ENCODE assay signal across 15 cellular contexts in the genomic region with DNA sequence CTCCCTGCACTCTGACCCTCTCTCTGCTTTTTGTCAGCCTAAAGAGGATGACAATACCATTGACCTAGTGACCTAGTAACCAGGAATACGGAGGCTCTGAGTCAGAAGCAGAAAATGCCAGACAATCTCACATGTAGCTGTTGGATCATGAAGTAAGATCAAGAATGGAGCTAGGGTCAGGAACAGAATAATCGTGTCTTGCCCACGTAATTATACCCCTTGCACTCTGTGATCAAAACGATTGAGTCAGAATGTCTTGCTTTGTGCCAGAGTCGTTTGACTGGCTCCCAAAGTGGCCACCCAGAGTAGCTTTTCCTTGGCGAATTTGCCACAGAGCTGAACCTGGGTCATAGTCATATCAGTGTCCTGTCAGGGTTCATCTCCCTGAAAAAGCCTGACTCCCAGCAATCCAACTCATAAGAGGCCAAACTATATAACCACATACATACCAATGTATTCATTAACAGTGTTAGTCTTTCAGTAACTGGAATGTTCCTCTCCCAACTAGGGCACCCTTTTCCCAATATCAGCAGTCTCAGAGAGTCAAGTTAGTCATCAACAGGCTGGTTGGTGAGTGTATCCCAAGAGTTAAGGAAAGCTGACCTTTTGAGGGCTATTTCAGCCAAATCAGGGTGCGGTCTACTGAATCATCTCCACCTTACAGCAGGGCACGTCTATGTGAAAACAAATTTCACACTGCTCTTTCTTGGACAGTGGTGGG. TPM values are rescaled to one million over a fixed set of nuclear protein-coding genes. Genes with fewer than 3 reads are reported as not detected.
DNase-seq lines count a peak whose midpoint lies in the region; ATAC-seq, FAIRE-seq and TF ChIP-seq lines count a peak whose summit lies in the region.
"Had no signal": no experiment of that assay in that cellular context is flagged by ENCODE, and none has a peak within 500 bp of the region (broad histone marks: within the 10 kb centered on the region; RNA-seq: fewer than 3 reads in every experiment).

No MANE protein-coding gene starts in this region.

- no peaks in the 10 kb centered on the region for H3K9me3 ChIP-seq in Caco-2
- H3K9me3 ChIP-seq in PC-3 (ENCODE audit: low read length), result no peaks in the 10 kb centered on the region
- no peaks in the 10 kb centered on the region for H3K9me3 ChIP-seq in endothelial cell of umbilical vein (replicated peaks; ENCODE audit: control insufficient read depth, insufficient read depth, low read length)
- H3K9me3 ChIP-seq in neural progenitor cell (ENCODE audit: low read depth), result no peaks in the 10 kb centered on the region
- H3K9me3 ChIP-seq in body of pancreas, result no peaks in the 10 kb centered on the region
- H3K9me3 ChIP-seq: left lung, uterus had no signal

- in situ Hi-C loops in GM13976 (cut with MboI; ENCODE audit: low sequenced_read_pairs, unreplicated experiment), result no loop called here

- no peaks in the 10 kb centered on the region for H3K79me2 ChIP-seq in PC-3 (ENCODE audit: low read length)
- H3K79me2 ChIP-seq in endothelial cell of umbilical vein (ENCODE audit: control insufficient read depth, insufficient read depth, low read length), result no peaks in the 10 kb centered on the region
- H3K79me2 ChIP-seq in neural progenitor cell (ENCODE audit: low read depth), result no peaks in the 10 kb centered on the region

- TF ChIP-seq POLR2A in endothelial cell of umbilical vein (IDR thresholded peaks at IDR 0.05; ENCODE audit: low read depth, low read length) (no peak), body of pancreas (IDR thresholded peaks at IDR 0.05) (no peak)

- H3F3A ChIP-seq in PC-3 (ENCODE audit: low read length, unreplicated experiment) (no peaks in the 10 kb centered on the region), neural progenitor cell (ENCODE audit: low read depth) (peaks cover 20% of the 10 kb centered on the region)

- H3K27ac Mint-ChIP-seq in Caco-2 (ENCODE audit: unreplicated experiment), result peak overlapping the region; percentile 5
- peak overlapping the region; percentile 82 for H3K27ac Mint-ChIP-seq in neural progenitor cell
- H3K27ac Mint-ChIP-seq in activated CD8-positive, alpha-beta T cell treated with anti-CD3 and anti-CD28 coated beads for 36 hours, result no peak overlapping the region
- H3K27ac Mint-ChIP-seq: activated naive CD4-positive, alpha-beta T cell treated with anti-CD3 and anti-CD28 coated beads, Interleukin-2, amount 50 U/mL, for 24 hours had no signal

- H4K20me1 ChIP-seq in PC-3 (ENCODE audit: low read length) (no peaks in the 10 kb centered on the region), endothelial cell of umbilical vein (replicated peaks; ENCODE audit: control insufficient read depth, extremely low read depth, insufficient read depth, low read length) (no peaks in the 10 kb centered on the region), neural progenitor cell (ENCODE audit: low read depth) (no peaks in the 10 kb centered on the region)

- H3K36me3 ChIP-seq in Caco-2 (ENCODE audit: control insufficient read depth, insufficient read depth, low read length) (no peaks in the 10 kb centered on the region), PC-3 (ENCODE audit: low read depth, low read length) (no peaks in the 10 kb centered on the region), endothelial cell of umbilical vein (ENCODE audit: control insufficient read depth in 2 of 2, extremely low read depth in 1 of 2, insufficient read depth in 2 of 2, low read length in 2 of 2) (no peaks in the 10 kb centered on the region), neural progenitor cell (no peaks in the 10 kb centered on the region), body of pancreas (replicated peaks in 1 of 2; ENCODE audit: insufficient read depth in 1 of 2, low read depth in 2 of 2) (no peaks in the 10 kb centered on the region)
- H3K36me3 ChIP-seq: left lung, uterus had no signal

- H3K4me1 Mint-ChIP-seq in Caco-2 (ENCODE audit: low read depth, unreplicated experiment), result peaks cover 57% of the 10 kb centered on the region
- H3K4me1 Mint-ChIP-seq in neural progenitor cell, result peaks cover 44% of the 10 kb centered on the region
- peaks cover 18% of the 10 kb centered on the region for H3K4me1 Mint-ChIP-seq in activated CD8-positive, alpha-beta T cell treated with anti-CD3 and anti-CD28 coated beads for 36 hours (ENCODE audit: low read depth)

- CTCF ChIA-PET in Caco-2 (lab: Charles Lee), result no interaction called here
- CTCF ChIA-PET in PC-3 (lab: Charles Lee), result interaction anchor here (0.6 to 0.9 kb wide), 2 partner anchors 103 to 1100 kb away, joined by 12 to 14 read pairs; no protein-coding TSS in a partner anchor
- CTCF ChIA-PET in endothelial cell of umbilical vein (lab: Charles Lee), result interaction anchor here (1.0 to 1.7 kb wide), 4 partner anchors 10 to 80 kb away, joined by 3 to 7 read pairs (median 6); no protein-coding TSS in a partner anchor
- CTCF ChIA-PET in activated CD8-positive, alpha-beta T cell treated with anti-CD3 and anti-CD28 coated beads for 36 hours (lab: Charles Lee), result interaction anchor here (0.7 to 2.8 kb wide), 4 partner anchors 9 to 118 kb away, joined by 3 to 16 read pairs (median 3); no protein-coding TSS in a partner anchor

- H3K27me3 ChIP-seq in Caco-2 (replicated peaks; ENCODE audit: control insufficient read depth, insufficient read depth, low read length) (no peaks in the 10 kb centered on the region), PC-3 (ENCODE audit: low read length) (no peaks in the 10 kb centered on the region), endothelial cell of umbilical vein (ENCODE audit: control insufficient read depth in 2 of 2, insufficient read depth in 2 of 2, low read length in 2 of 2) (no peaks in the 10 kb centered on the region), neural progenitor cell (no peaks in the 10 kb centered on the region), body of pancreas (no peaks in the 10 kb centered on the region)
- H3K27me3 ChIP-seq: left lung, uterus had no signal

- no peaks in the 10 kb centered on the region for H3K9me2 ChIP-seq in PC-3 (replicated peaks; ENCODE audit: low read length)

- dilution Hi-C loops in endothelial cell of umbilical vein (cut with MboI; ENCODE audit: extremely low pct_ligation_motif_present, low sequenced_read_pairs), result no loop called here

- BruUV-seq in Caco-2 (replicated peaks; lab: Mats Ljungman, UMichigan), result no TSS peak
- no TSS peak for BruUV-seq in PC-3 (replicated peaks; lab: Mats Ljungman, UMichigan)
- BruUV-seq in endothelial cell of umbilical vein (replicated peaks; lab: Mats Ljungman, UMichigan), result no TSS peak

- H2AFZ ChIP-seq in PC-3 (ENCODE audit: low read length), result no peak overlapping the region
- peak overlapping the region; percentile 16 for H2AFZ ChIP-seq in endothelial cell of umbilical vein (ENCODE audit: low read depth, low read length)
- H2AFZ ChIP-seq in neural progenitor cell (replicated peaks), result no peak overlapping the region

- H3K9ac ChIP-seq in PC-3 (ENCODE audit: low read length) (peak overlapping the region; percentile 66), endothelial cell of umbilical vein (replicated peaks; ENCODE audit: extremely low read depth, insufficient read depth, low read length) (no peak overlapping the region), neural progenitor cell (no peak overlapping the region)

- H3K4me1 ChIP-seq in Caco-2 (peaks cover 65% of the 10 kb centered on the region), PC-3 (ENCODE audit: insufficient read depth, low read length) (peaks cover 55% of the 10 kb centered on the region), endothelial cell of umbilical vein (ENCODE audit: control insufficient read depth, extremely low read depth, insufficient read depth, low read length) (peaks cover 47% of the 10 kb centered on the region), neural progenitor cell (peaks cover 16% of the 10 kb centered on the region), body of pancreas (peaks cover 25% of the 10 kb centered on the region)

- H3K4me3 Mint-ChIP-seq in Caco-2 (ENCODE audit: unreplicated experiment) (no peak overlapping the region), neural progenitor cell (no peak overlapping the region)
- no peak overlapping the region for H3K4me3 Mint-ChIP-seq in activated CD8-positive, alpha-beta T cell treated with anti-CD3 and anti-CD28 coated beads for 36 hours
- H3K4me3 Mint-ChIP-seq: activated naive CD4-positive, alpha-beta T cell treated with anti-CD3 and anti-CD28 coated beads, Interleukin-2, amount 50 U/mL, for 24 hours had no signal

- no peak for DNase-seq in Caco-2
- peak; percentile 93 for DNase-seq in PC-3
- DNase-seq in endothelial cell of umbilical vein (ENCODE audit: low read depth, low spot score), result peak; percentile 65
- no peak for DNase-seq in neural progenitor cell (ENCODE audit: low spot score)
- no peak for DNase-seq in activated CD8-positive, alpha-beta T cell treated with anti-CD3 and anti-CD28 coated beads for 36 hours
- DNase-seq in GM13976 (ENCODE audit: low spot score), result no peak
- no peak for DNase-seq in body of pancreas
- DNase-seq: activated CD4-positive, alpha-beta T cell treated with anti-CD3 and anti-CD28 coated beads for 1 hour; left lung; NCI-H2171; Right ventricle myocardium superior; uterus had no signal

- ATAC-seq in PC-3 (peak; percentile 36), HG02970 (IDR thresholded peaks at IDR 0.05; ENCODE audit: low FRiP score, unreplicated experiment) (no peak), body of pancreas (no peak)
- no peak for ATAC-seq in activated CD8-positive, alpha-beta T cell treated with anti-CD3 and anti-CD28 coated beads for 36 hours
- ATAC-seq: left lung had no signal

- H3K27me3 Mint-ChIP-seq in Caco-2 (ENCODE audit: insufficient read depth, unreplicated experiment), result no peaks in the 10 kb centered on the region
- H3K27me3 Mint-ChIP-seq in neural progenitor cell (ENCODE audit: insufficient read depth, low read depth), result peaks cover 7% of the 10 kb centered on the region
- H3K27me3 Mint-ChIP-seq in activated CD8-positive, alpha-beta T cell treated with anti-CD3 and anti-CD28 coated beads for 36 hours, result no peaks in the 10 kb centered on the region
- H3K27me3 Mint-ChIP-seq: activated naive CD4-positive, alpha-beta T cell treated with anti-CD3 and anti-CD28 coated beads, Interleukin-2, amount 50 U/mL, for 24 hours had no signal

- peak; percentile 55 for FAIRE-seq in endothelial cell of umbilical vein (lab: Jason Lieb, UNC)
- FAIRE-seq: GM12892 had no signal

- 54 to 63% methylated on average over 8 of the region's 8 CpGs for WGBS in body of pancreas, 2 donors

- H3K4me2 ChIP-seq in PC-3 (ENCODE audit: low read length), result peak overlapping the region; percentile 65
- peak overlapping the region; percentile 44 for H3K4me2 ChIP-seq in endothelial cell of umbilical vein (ENCODE audit: insufficient read depth, low read length)
- no peak overlapping the region for H3K4me2 ChIP-seq in neural progenitor cell

- H3K4me3 ChIP-seq in Caco-2 (ENCODE audit: low read depth, low read length), result no peak overlapping the region
- peak overlapping the region; percentile 26; the same call in 1 of the 2 replicates for H3K4me3 ChIP-seq in PC-3 (ENCODE audit: low read length)
- no peak overlapping the region for H3K4me3 ChIP-seq in endothelial cell of umbilical vein (replicated peaks in 1 of 3; ENCODE audit: insufficient read depth in 1 of 3, low read depth in 1 of 3, low read length in 3 of 3)
- H3K4me3 ChIP-seq in neural progenitor cell, result no peak overlapping the region
- H3K4me3 ChIP-seq in body of pancreas, result no peak overlapping the region
- H3K4me3 ChIP-seq: left lung, uterus had no signal

- POLR2A ChIA-PET in Caco-2 (lab: Charles Lee), result no interaction called here
- POLR2A ChIA-PET in PC-3 (lab: Charles Lee; ENCODE audit: unreplicated experiment), result interaction anchor here (1.0 kb wide), 1 partner anchor 89 kb away, joined by 4 read pairs; no protein-coding TSS in a partner anchor
- POLR2A ChIA-PET in endothelial cell of umbilical vein (lab: Charles Lee), result interaction anchor here (0.6 kb wide), 1 partner anchor 29 kb away, joined by 3 read pairs; no protein-coding TSS in a partner anchor
- POLR2A ChIA-PET in activated CD8-positive, alpha-beta T cell treated with anti-CD3 and anti-CD28 coated beads for 36 hours (lab: Charles Lee), result no interaction called here

- intact Hi-C loops in Caco-2 (cut with micrococcal nuclease; ENCODE audit: unreplicated experiment), result no loop called here
- intact Hi-C loops in PC-3 (cut with micrococcal nuclease), result no loop called here
- intact Hi-C loops in endothelial cell of umbilical vein (cut with micrococcal nuclease), result no loop called here
- intact Hi-C loops in activated CD8-positive, alpha-beta T cell treated with anti-CD3 and anti-CD28 coated beads for 36 hours (cut with micrococcal nuclease), result no loop called here
- intact Hi-C loops in body of pancreas (cut with DNase I), result no loop called here

- H3K27ac ChIP-seq in PC-3 (ENCODE audit: low read length), result peak overlapping the region; percentile 96
- H3K27ac ChIP-seq in endothelial cell of umbilical vein (ENCODE audit: insufficient read depth, low read depth, low read length), result peak overlapping the region; percentile 93
- no peak overlapping the region for H3K27ac ChIP-seq in neural progenitor cell
- peak overlapping the region in 2 of 4 donors; percentile 74 to 95 for H3K27ac ChIP-seq in body of pancreas
- H3K27ac ChIP-seq: uterus had no signal

- no peaks in the 10 kb centered on the region for H3K9me1 ChIP-seq in endothelial cell of umbilical vein (replicated peaks; ENCODE audit: control insufficient read depth, extremely low read depth, insufficient read depth, low read length)

- peaks cover 23% of the 10 kb centered on the region for H3K36me3 Mint-ChIP-seq in Caco-2 (ENCODE audit: insufficient read depth, unreplicated experiment)
- H3K36me3 Mint-ChIP-seq in neural progenitor cell, result no peaks in the 10 kb centered on the region
- H3K36me3 Mint-ChIP-seq in activated CD8-positive, alpha-beta T cell treated with anti-CD3 and anti-CD28 coated beads for 36 hours (ENCODE audit: low read depth), result no peaks in the 10 kb centered on the region
- H3K36me3 Mint-ChIP-seq: activated naive CD4-positive, alpha-beta T cell treated with anti-CD3 and anti-CD28 coated beads, Interleukin-2, amount 50 U/mL, for 24 hours had no signal

- H3K9me3 Mint-ChIP-seq in Caco-2 (ENCODE audit: unreplicated experiment) (no peaks in the 10 kb centered on the region), neural progenitor cell (no peaks in the 10 kb centered on the region)
- H3K9me3 Mint-ChIP-seq in activated CD8-positive, alpha-beta T cell treated with anti-CD3 and anti-CD28 coated beads for 36 hours, result no peaks in the 10 kb centered on the region
- H3K9me3 Mint-ChIP-seq: activated naive CD4-positive, alpha-beta T cell treated with anti-CD3 and anti-CD28 coated beads, Interleukin-2, amount 50 U/mL, for 24 hours had no signal

- TF ChIP-seq CTCF in Caco-2 (IDR thresholded peaks at IDR 0.05; ENCODE audit: insufficient read depth in 1 of 2, low read depth in 1 of 2, low read length in 1 of 2, severe bottlenecking in 1 of 2, unreplicated experiment in 1 of 2), result no peak
- TF ChIP-seq CTCF in PC-3 (conservative IDR thresholded peaks at IDR 0.05; ENCODE audit: low read depth, low read length), result no peak
- TF ChIP-seq CTCF in endothelial cell of umbilical vein (IDR thresholded peaks at IDR 0.05; ENCODE audit: extremely low read depth in 1 of 2, insufficient read depth in 1 of 2, low read depth in 1 of 2, low read length in 2 of 2), result no peak
- TF ChIP-seq CTCF in neural progenitor cell (IDR thresholded peaks at IDR 0.05), result no peak
- TF ChIP-seq CTCF in activated CD8-positive, alpha-beta T cell treated with anti-CD3 and anti-CD28 coated beads for 36 hours (IDR thresholded peaks at IDR 0.05), result no peak
- TF ChIP-seq CTCF in GM13976 (IDR thresholded peaks at IDR 0.05; ENCODE audit: borderline replicate concordance, control extremely low read depth, extremely low read depth, insufficient read depth, missing control alignments), result no peak
- TF ChIP-seq CTCF in body of pancreas (IDR thresholded peaks at IDR 0.05), result no peak

RNA-seq across cellular contexts. Expression of gene CDV3, which starts 5.0 kb away (rescaled TPM):
- 260 and 284 TPM in 2 replicates for total RNA-seq in Caco-2 (2022)
- 81.4 and 90.6 TPM in 2 replicates for total RNA-seq in PC-3 (2014; rRNA removed)
- 200 and 229 TPM in 2 replicates for total RNA-seq in endothelial cell of umbilical vein
- 35.3 and 46.7 TPM in 2 replicates for polyA plus RNA-seq in endothelial cell of umbilical vein
- polyA plus RNA-seq in endothelial cell of umbilical vein (2011; cell fraction: cytosol; rRNA removed), result 75.5 and 76.4 TPM in 2 replicates
- polyA plus RNA-seq in endothelial cell of umbilical vein (2011; cell fraction: nucleus; rRNA removed), result 39.2 and 51.3 TPM in 2 replicates
- polyA plus RNA-seq in endothelial cell of umbilical vein (2012), result 145 and 206 TPM in 2 replicates
- polyA minus RNA-seq in endothelial cell of umbilical vein, result 82.8 and 83.0 TPM in 2 replicates
- 60.4 TPM for polyA minus RNA-seq in endothelial cell of umbilical vein (2011; cell fraction: cytosol; rRNA and poly(A)+ RNA removed)
- 38.6 and 45.7 TPM in 2 replicates for polyA minus RNA-seq in endothelial cell of umbilical vein (2011; cell fraction: nucleus; rRNA and poly(A)+ RNA removed)
- total RNA-seq in neural progenitor cell (ENCODE audit: low replicate concordance), result 175 and 272 TPM in 2 replicates
- total RNA-seq in activated CD8-positive, alpha-beta T cell treated with anti-CD3 and anti-CD28 coated beads for 36 hours, result 100 to 1,000 TPM; 211 to 212 TPM
- 10 to 100 TPM; 67.6 to 70.3 TPM for total RNA-seq in body of pancreas

Comparison
In these comparisons a context has a peak if more than half of its experiments do, and no peak if none do; other contexts are left out.
1. DNase-seq: peak in PC-3 (single experiment) and endothelial cell of umbilical vein (single experiment); none in Caco-2 (0 of 2), neural progenitor cell (single experiment), activated CD8-positive, alpha-beta T cell treated with anti-CD3 and anti-CD28 coated beads for 36 hours (single experiment), GM13976 (single experiment) and body of pancreas (0 of 4).
2. POLR2A ChIA-PET loops: an anchor here in PC-3 (1.0 kb wide) and endothelial cell of umbilical vein (0.6 kb wide); none called in Caco-2 and activated CD8-positive, alpha-beta T cell treated with anti-CD3 and anti-CD28 coated beads for 36 hours.